ENCODE assay signal across 10 cellular contexts in the genomic region with DNA sequence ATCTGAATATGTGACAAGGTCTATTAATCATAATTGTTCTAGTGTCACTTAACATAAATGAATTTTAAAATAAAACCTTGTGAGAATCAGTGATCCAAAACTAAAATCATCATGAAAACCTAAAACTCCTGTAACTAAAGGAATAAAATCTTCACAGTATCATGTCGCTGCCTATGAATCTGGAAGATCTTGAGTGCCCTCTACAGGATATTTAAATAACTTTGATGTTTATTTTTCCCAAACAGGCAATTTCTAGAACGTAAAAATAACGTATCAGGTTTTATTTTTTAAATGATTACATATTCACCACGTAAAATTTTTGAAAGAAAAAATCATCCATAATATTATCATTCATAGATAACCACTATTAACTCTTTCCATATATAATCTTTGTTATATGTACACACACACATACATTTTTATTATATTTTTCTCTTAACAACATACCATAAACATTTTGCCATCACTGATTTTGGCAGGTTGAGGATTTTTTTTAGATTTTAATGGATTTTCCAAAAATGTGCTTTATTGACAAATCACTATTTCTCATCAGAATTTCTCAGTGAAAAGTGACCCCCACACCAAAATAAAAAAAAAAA.
DNase-seq lines count a peak whose midpoint lies in the region; ATAC-seq, FAIRE-seq and TF ChIP-seq lines count a peak whose summit lies in the region.
"Had no signal": no experiment of that assay in that cellular context is flagged by ENCODE, and none has a peak within 500 bp of the region (broad histone marks: within the 10 kb centered on the region; RNA-seq: fewer than 3 reads in every experiment).

No MANE protein-coding gene starts in this region.

- intact Hi-C loops in psoas muscle (cut with DNase I) (no loop called here), mucosa of descending colon (cut with DNase I, micrococcal nuclease) (no loop called here), vagina (cut with DNase I) (no loop called here)

- H3K27ac ChIP-seq in OCI-LY1 (ENCODE audit: low read depth, low read length, poor library complexity, severe bottlenecking) (no peak overlapping the region), psoas muscle (no peak overlapping the region), vagina (no peak overlapping the region)
- H3K27ac ChIP-seq: SJCRH30 had no signal

- TF ChIP-seq CTCF in D721Med (IDR thresholded peaks at IDR 0.05; ENCODE audit: insufficient read depth, missing control alignments) (peak; percentile 66), OCI-LY1 (IDR thresholded peaks at IDR 0.05; ENCODE audit: low read length) (peak; percentile 56), psoas muscle (IDR thresholded peaks at IDR 0.05) (peak; percentile 43), mucosa of descending colon (IDR thresholded peaks at IDR 0.05) (no peak), vagina (IDR thresholded peaks at IDR 0.05) (peak in 1 of 3 experiments; percentile 39)

- H3K4me2 ChIP-seq in OCI-LY1 (ENCODE audit: low read length), result no peak overlapping the region

- CTCF ChIA-PET in HEK293T (lab: Yijun Ruan, JAX), result interaction anchor here (0.6 to 1.1 kb wide), 4 partner anchors 9 to 558 kb away, joined by 3 to 5 read pairs (median 4); no protein-coding TSS in a partner anchor

- H3K4me3 ChIP-seq in OCI-LY1 (ENCODE audit: low read depth, low read length, poor library complexity, severe bottlenecking) (no peak overlapping the region), psoas muscle (no peak overlapping the region), mucosa of descending colon (no peak overlapping the region), vagina (no peak overlapping the region)
- H3K4me3 ChIP-seq: SJCRH30 had no signal

- no peaks in the 10 kb centered on the region for H3K79me2 ChIP-seq in OCI-LY1 (ENCODE audit: insufficient read depth, low read length)

- H3K27me3 ChIP-seq in OCI-LY1 (ENCODE audit: insufficient read depth, low read length) (no peaks in the 10 kb centered on the region), psoas muscle (ENCODE audit: insufficient read depth in 3 of 3, low read length in 2 of 3) (no peaks in the 10 kb centered on the region), vagina (no peaks in the 10 kb centered on the region)
- H3K27me3 ChIP-seq: SJCRH30 had no signal

- H4K20me1 ChIP-seq in OCI-LY1 (ENCODE audit: insufficient read depth, low read length), result no peaks in the 10 kb centered on the region

- FAIRE-seq in D721Med (lab: Jason Lieb, UNC), result peak; percentile 77

- H2AFZ ChIP-seq in OCI-LY1 (ENCODE audit: low read length), result no peak overlapping the region

- H3K4me1 ChIP-seq in OCI-LY1 (ENCODE audit: insufficient read depth, low read length, severe bottlenecking), result no peaks in the 10 kb centered on the region
- H3K4me1 ChIP-seq in psoas muscle, result no peaks in the 10 kb centered on the region
- H3K4me1 ChIP-seq in mucosa of descending colon (ENCODE audit: low read depth), result no peaks in the 10 kb centered on the region
- no peaks in the 10 kb centered on the region for H3K4me1 ChIP-seq in vagina
- H3K4me1 ChIP-seq: SJCRH30 had no signal

- 2 to 4% (median 3%) methylated on average over 4 of the region's 4 CpGs for WGBS in psoas muscle, 3 donors

- H3K9me2 ChIP-seq in OCI-LY1 (ENCODE audit: low read depth, low read length), result no peaks in the 10 kb centered on the region

- no peaks in the 10 kb centered on the region for H3F3A ChIP-seq in OCI-LY1 (ENCODE audit: insufficient read depth, low read length)

- DNase-seq in D721Med (ENCODE audit: insufficient read length, low spot score), result no peak
- DNase-seq in HEK293T (ENCODE audit: extremely low spot score), result peak; percentile 9
- peak; percentile 47 for DNase-seq in epidermal melanocyte (ENCODE audit: insufficient read length, low spot score)
- no peak for DNase-seq in psoas muscle
- no peak for DNase-seq in mucosa of descending colon
- DNase-seq in occipital lobe (lab: John Stamatoyannopoulos, UW), result no peak
- no peak for DNase-seq in vagina (ENCODE audit: extremely low spot score in 2 of 2)
- DNase-seq: naive B cell had no signal

- POLR2A ChIA-PET in HEK293T (lab: Yijun Ruan, JAX), result no interaction called here

- no peak overlapping the region for H3K9ac ChIP-seq in OCI-LY1 (ENCODE audit: low read length)

- no peak for TF ChIP-seq POLR2A in vagina (IDR thresholded peaks at IDR 0.05)

- H3K9me3 ChIP-seq in OCI-LY1 (ENCODE audit: low read length), result no peaks in the 10 kb centered on the region
- H3K9me3 ChIP-seq in psoas muscle, result no peaks in the 10 kb centered on the region
- no peaks in the 10 kb centered on the region for H3K9me3 ChIP-seq in mucosa of descending colon
- H3K9me3 ChIP-seq in vagina, result no peaks in the 10 kb centered on the region
- H3K9me3 ChIP-seq: SJCRH30 had no signal

- no peak for ATAC-seq in psoas muscle
- ATAC-seq in mucosa of descending colon, result no peak

- H3K36me3 ChIP-seq in OCI-LY1 (ENCODE audit: insufficient read depth, low read length) (no peaks in the 10 kb centered on the region), psoas muscle (ENCODE audit: insufficient read depth in 1 of 2, low read depth in 1 of 2) (no peaks in the 10 kb centered on the region), mucosa of descending colon (ENCODE audit: low read depth) (no peaks in the 10 kb centered on the region), vagina (no peaks in the 10 kb centered on the region)
- H3K36me3 ChIP-seq: SJCRH30 had no signal

TF ChIP-seq in HEK293T, 16 proteins besides CTCF, POLR2A, EP300 and RAD21:
- TF ChIP-seq FOXK2 (IDR thresholded peaks at IDR 0.05) (no peak), CTBP1 (IDR thresholded peaks at IDR 0.05; ENCODE audit: borderline replicate concordance) (no peak), TARDBP (IDR thresholded peaks at IDR 0.05) (no peak), FOXM1 (IDR thresholded peaks at IDR 0.05; ENCODE audit: borderline replicate concordance) (no peak), ELF4 (IDR thresholded peaks at IDR 0.05) (no peak), L3MBTL2 (conservative IDR thresholded peaks at IDR 0.05) (no peak), LEF1 (IDR thresholded peaks at IDR 0.05; ENCODE audit: borderline replicate concordance) (no peak), SUZ12 (IDR thresholded peaks at IDR 0.05) (no peak), HDGF (IDR thresholded peaks at IDR 0.05; ENCODE audit: borderline replicate concordance) (no peak)
- TF ChIP-seq, protein P1, sequence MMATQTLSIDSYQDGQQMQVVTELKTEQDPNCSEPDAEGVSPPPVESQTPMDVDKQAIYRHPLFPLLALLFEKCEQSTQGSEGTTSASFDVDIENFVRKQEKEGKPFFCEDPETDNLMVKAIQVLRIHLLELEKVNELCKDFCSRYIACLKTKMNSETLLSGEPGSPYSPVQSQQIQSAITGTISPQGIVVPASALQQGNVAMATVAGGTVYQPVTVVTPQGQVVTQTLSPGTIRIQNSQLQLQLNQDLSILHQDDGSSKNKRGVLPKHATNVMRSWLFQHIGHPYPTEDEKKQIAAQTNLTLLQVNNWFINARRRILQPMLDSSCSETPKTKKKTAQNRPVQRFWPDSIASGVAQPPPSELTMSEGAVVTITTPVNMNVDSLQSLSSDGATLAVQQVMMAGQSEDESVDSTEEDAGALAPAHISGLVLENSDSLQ (IDR thresholded peaks at IDR 0.05), result no peak
TF ChIP-seq in HEK293T: peak in this region for 0.

Comparison
In these comparisons a context has a peak if more than half of its experiments do, and no peak if none do; other contexts are left out.
1. DNase-seq: peak in HEK293T (single experiment) and epidermal melanocyte (single experiment); none in D721Med (single experiment), psoas muscle (0 of 2), mucosa of descending colon (0 of 3), occipital lobe (single experiment) and vagina (0 of 2).